1 cellular context compared by ENCODE assay signal in genomic region chr6:32089082-32089828, GRCh38.
TF ChIP-seq lines count a peak whose summit lies in the region.

No MANE protein-coding gene starts in this region.

TF ChIP-seq in HepG2, 621 proteins besides CTCF, POLR2A, EP300 and RAD21 (continues in another document):
- no peak for TF ChIP-seq SAFB2 (CRISPR knock-in tag; IDR thresholded peaks at IDR 0.05; ENCODE audit: borderline replicate concordance, low read depth)
- no peak for TF ChIP-seq NR2F2 (IDR thresholded peaks at IDR 0.05; ENCODE audit: borderline replicate concordance, low read depth)
- TF ChIP-seq AGO1 (IDR thresholded peaks at IDR 0.05; ENCODE audit: low read depth, low read length, poor library complexity, severe bottlenecking), result no peak
- no peak for TF ChIP-seq SAP130 (CRISPR knock-in tag; IDR thresholded peaks at IDR 0.05; ENCODE audit: low read depth)
- TF ChIP-seq ZMYM3 (CRISPR knock-in tag; IDR thresholded peaks at IDR 0.05), result peak; percentile 66; the same call in 1 of the 2 replicates
- TF ChIP-seq ZNF792 (CRISPR knock-in tag; IDR thresholded peaks at IDR 0.05), result no peak
- no peak for TF ChIP-seq KLF12 (CRISPR knock-in tag; IDR thresholded peaks at IDR 0.05; ENCODE audit: borderline replicate concordance)
- TF ChIP-seq PAXIP1 (CRISPR knock-in tag; conservative IDR thresholded peaks at IDR 0.05), result 0 out of 2 replicates have a peak, but pooled peaks have one; percentile 14
- TF ChIP-seq ZNF7 (CRISPR knock-in tag; IDR thresholded peaks at IDR 0.05), result no peak
- peak; percentile 39 for TF ChIP-seq HNF4G (IDR thresholded peaks at IDR 0.05; ENCODE audit: borderline replicate concordance, low read depth, low read length)
- TF ChIP-seq HNF4G (CRISPR knock-in tag; IDR thresholded peaks at IDR 0.05; ENCODE audit: borderline replicate concordance, low read depth), result no peak
- peak; percentile 54; the same call in 1 of the 2 replicates for TF ChIP-seq ZBTB7B (CRISPR knock-in tag; IDR thresholded peaks at IDR 0.05)
- TF ChIP-seq ZNF619 (CRISPR knock-in tag; IDR thresholded peaks at IDR 0.05), result no peak
- TF ChIP-seq ZNF205 (CRISPR knock-in tag; IDR thresholded peaks at IDR 0.05), result 0 out of 2 replicates have a peak, but pooled peaks have one; percentile 50
- TF ChIP-seq ZNF674 (CRISPR knock-in tag; IDR thresholded peaks at IDR 0.05; ENCODE audit: low read depth), result no peak
- no peak for TF ChIP-seq HOXD1 (CRISPR knock-in tag; IDR thresholded peaks at IDR 0.05)
- TF ChIP-seq IRF1 (CRISPR knock-in tag; IDR thresholded peaks at IDR 0.05; ENCODE audit: low read depth), result no peak
- TF ChIP-seq TRIM24 (CRISPR knock-in tag; IDR thresholded peaks at IDR 0.05), result 0 out of 2 replicates have a peak, but pooled peaks have one; percentile 21
- TF ChIP-seq ZNF768 (CRISPR knock-in tag; IDR thresholded peaks at IDR 0.05), result no peak
- no peak for TF ChIP-seq IRF2 (CRISPR knock-in tag; IDR thresholded peaks at IDR 0.05)
- no peak for TF ChIP-seq SP4 (CRISPR knock-in tag; IDR thresholded peaks at IDR 0.05)
- 0 out of 2 replicates have a peak, but pooled peaks have one; percentile 24 for TF ChIP-seq ZNF556 (CRISPR knock-in tag; IDR thresholded peaks at IDR 0.05; ENCODE audit: borderline replicate concordance)
- no peak for TF ChIP-seq ZNF773 (CRISPR knock-in tag; IDR thresholded peaks at IDR 0.05; ENCODE audit: borderline replicate concordance)
- TF ChIP-seq CHD4 (IDR thresholded peaks at IDR 0.05; ENCODE audit: borderline replicate concordance, low read length), result no peak
- no peak for TF ChIP-seq PAF1 (CRISPR knock-in tag; IDR thresholded peaks at IDR 0.05)
- TF ChIP-seq ZNF615 (CRISPR knock-in tag; IDR thresholded peaks at IDR 0.05; ENCODE audit: borderline replicate concordance), result no peak
- TF ChIP-seq ZNF629 (CRISPR knock-in tag; conservative IDR thresholded peaks at IDR 0.05), result peak; percentile 95
- no peak for TF ChIP-seq HBP1 (CRISPR knock-in tag; IDR thresholded peaks at IDR 0.05; ENCODE audit: low read depth)
- no peak for TF ChIP-seq KDM3A (CRISPR knock-in tag; IDR thresholded peaks at IDR 0.05; ENCODE audit: low read depth)
- TF ChIP-seq KDM1A (CRISPR knock-in tag; IDR thresholded peaks at IDR 0.05), result peak; percentile 61; the same call in 1 of the 2 replicates
- TF ChIP-seq ZNF292 (CRISPR knock-in tag; IDR thresholded peaks at IDR 0.05; ENCODE audit: borderline replicate concordance, low read depth), result peak; percentile 45; the same call in 1 of the 2 replicates
- no peak for TF ChIP-seq GMEB2 (CRISPR knock-in tag; IDR thresholded peaks at IDR 0.05; ENCODE audit: low read depth)
- peak; percentile 50 for TF ChIP-seq HNF4A (CRISPR knock-in tag; IDR thresholded peaks at IDR 0.05)
- TF ChIP-seq ZNF329 (CRISPR knock-in tag; IDR thresholded peaks at IDR 0.05; ENCODE audit: low read depth), result no peak
- 0 out of 2 replicates have a peak, but pooled peaks have one; percentile 12 for TF ChIP-seq PATZ1 (CRISPR knock-in tag; IDR thresholded peaks at IDR 0.05)
- TF ChIP-seq ZNF609 (CRISPR knock-in tag; IDR thresholded peaks at IDR 0.05; ENCODE audit: borderline replicate concordance), result no peak
- no peak for TF ChIP-seq ZNF274 (CRISPR knock-in tag; IDR thresholded peaks at IDR 0.05)
- TF ChIP-seq MTA1 (CRISPR knock-in tag; IDR thresholded peaks at IDR 0.05; ENCODE audit: borderline replicate concordance), result peak; percentile 35; the same call in 1 of the 2 replicates
- no peak for TF ChIP-seq ZNF33A (CRISPR knock-in tag; IDR thresholded peaks at IDR 0.05; ENCODE audit: borderline replicate concordance)
- no peak for TF ChIP-seq KDM5B (CRISPR knock-in tag; IDR thresholded peaks at IDR 0.05; ENCODE audit: borderline replicate concordance)
- no peak for TF ChIP-seq ZNF235 (CRISPR knock-in tag; IDR thresholded peaks at IDR 0.05; ENCODE audit: borderline replicate concordance)
- TF ChIP-seq SNAPC5 (CRISPR knock-in tag; IDR thresholded peaks at IDR 0.05; ENCODE audit: borderline replicate concordance), result no peak
- TF ChIP-seq JARID2 (CRISPR knock-in tag; IDR thresholded peaks at IDR 0.05; ENCODE audit: insufficient replicate concordance), result no peak
- no peak for TF ChIP-seq LBX2 (CRISPR knock-in tag; IDR thresholded peaks at IDR 0.05; ENCODE audit: borderline replicate concordance)
- TF ChIP-seq ZNF10 (CRISPR knock-in tag; IDR thresholded peaks at IDR 0.05; ENCODE audit: borderline replicate concordance, low read depth), result no peak
- TF ChIP-seq ZNF143 (CRISPR knock-in tag; IDR thresholded peaks at IDR 0.05), result no peak
- 0 out of 2 replicates have a peak, but pooled peaks have one; percentile 31 for TF ChIP-seq KLF13 (CRISPR knock-in tag; IDR thresholded peaks at IDR 0.05)
- TF ChIP-seq RXRB (CRISPR knock-in tag; IDR thresholded peaks at IDR 0.05; ENCODE audit: borderline replicate concordance), result no peak
- no peak for TF ChIP-seq HIVEP1 (CRISPR knock-in tag; IDR thresholded peaks at IDR 0.05)
- no peak for TF ChIP-seq POLR2AphosphoS2 (IDR thresholded peaks at IDR 0.05; ENCODE audit: low read depth, low read length)
- TF ChIP-seq NRL (CRISPR knock-in tag; IDR thresholded peaks at IDR 0.05; ENCODE audit: borderline replicate concordance), result peak; percentile 6; the same call in 1 of the 2 replicates
